1 cellular context compared by ENCODE assay signal in the genomic region with DNA sequence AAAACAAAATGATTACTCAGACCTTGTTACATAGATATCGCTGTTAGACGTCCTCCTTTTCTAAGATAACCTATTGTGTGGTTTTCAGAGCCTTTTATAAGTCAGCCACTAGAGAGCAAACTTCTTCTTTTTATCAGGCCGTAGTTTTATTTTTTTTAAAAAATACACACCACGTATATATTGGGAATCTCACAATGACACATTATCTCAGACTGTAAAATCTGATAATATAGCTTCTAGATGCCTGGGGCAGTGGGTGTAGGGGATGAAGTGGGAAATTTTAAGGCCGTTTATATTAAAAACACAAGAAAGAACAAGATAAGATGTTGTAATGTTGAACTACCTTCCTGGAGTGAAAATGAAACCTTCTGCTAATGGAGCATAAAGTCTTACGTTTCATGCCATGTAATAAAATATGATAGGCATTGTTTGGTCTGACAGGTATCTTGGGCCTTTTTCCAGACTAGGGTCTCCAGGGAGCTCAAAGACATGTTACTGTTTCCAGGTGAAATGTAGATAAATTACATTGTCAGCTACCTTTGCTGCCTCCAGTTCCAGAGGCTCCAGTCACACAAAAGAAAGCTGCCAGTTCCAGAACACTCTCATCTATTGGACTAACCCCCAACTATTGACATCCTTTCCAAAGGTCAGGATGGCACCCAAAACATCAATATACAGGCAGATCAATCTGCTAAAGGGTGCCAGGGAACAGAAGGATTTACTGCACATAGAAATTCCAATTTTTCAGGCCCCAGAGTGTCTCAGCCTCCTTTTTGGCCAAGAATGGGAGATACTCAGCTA.
TF ChIP-seq lines count a peak whose summit lies in the region.

No MANE protein-coding gene starts in this region.

TF ChIP-seq in GM12878, 131 proteins besides CTCF, POLR2A, EP300 and RAD21 (continued from another document and continues in another):
- TF ChIP-seq, protein P1, sequence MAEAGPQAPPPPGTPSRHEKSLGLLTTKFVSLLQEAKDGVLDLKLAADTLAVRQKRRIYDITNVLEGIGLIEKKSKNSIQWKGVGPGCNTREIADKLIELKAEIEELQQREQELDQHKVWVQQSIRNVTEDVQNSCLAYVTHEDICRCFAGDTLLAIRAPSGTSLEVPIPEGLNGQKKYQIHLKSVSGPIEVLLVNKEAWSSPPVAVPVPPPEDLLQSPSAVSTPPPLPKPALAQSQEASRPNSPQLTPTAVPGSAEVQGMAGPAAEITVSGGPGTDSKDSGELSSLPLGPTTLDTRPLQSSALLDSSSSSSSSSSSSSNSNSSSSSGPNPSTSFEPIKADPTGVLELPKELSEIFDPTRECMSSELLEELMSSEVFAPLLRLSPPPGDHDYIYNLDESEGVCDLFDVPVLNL (IDR thresholded peaks at IDR 0.05; ENCODE audit: low read depth, low read length), result no peak
- TF ChIP-seq CHD1 (IDR thresholded peaks at IDR 0.05; ENCODE audit: low read depth, low read length) (no peak), CHD4 (IDR thresholded peaks at IDR 0.05) (no peak), NFIC (IDR thresholded peaks at IDR 0.05; ENCODE audit: low read depth, low read length) (peak; percentile 73), YBX1 (IDR thresholded peaks at IDR 0.05) (no peak), BACH1 (IDR thresholded peaks at IDR 0.05; ENCODE audit: borderline replicate concordance) (no peak), CREM (IDR thresholded peaks at IDR 0.05; ENCODE audit: low read depth) (0 out of 2 replicates have a peak, but pooled peaks have one; percentile 28), SREBF2 (IDR thresholded peaks at IDR 0.05; ENCODE audit: low read length) (no peak), YY1 (IDR thresholded peaks at IDR 0.05; ENCODE audit: low read depth, low read length) (no peak), MEF2A (IDR thresholded peaks at IDR 0.05; ENCODE audit: insufficient read depth, low read depth, low read length) (peak; percentile 73), CREB1 (IDR thresholded peaks at IDR 0.05; ENCODE audit: low read depth) (peak; percentile 28; the same call in 1 of the 2 replicates), IRF4 (IDR thresholded peaks at IDR 0.05; ENCODE audit: low read depth, low read length) (no peak), IKZF1 (conservative IDR thresholded peaks at IDR 0.05) (0 out of 2 replicates have a peak, but pooled peaks have one; percentile 26), NFYA (IDR thresholded peaks at IDR 0.05; ENCODE audit: borderline replicate concordance, low read depth, low read length) (no peak), HCFC1 (IDR thresholded peaks at IDR 0.05; ENCODE audit: low read length) (no peak), RUNX3 (IDR thresholded peaks at IDR 0.05; ENCODE audit: low read length) (peak; percentile 84), ZNF24 (IDR thresholded peaks at IDR 0.05) (peak; percentile 56; the same call in 1 of the 2 replicates), POU2F2 (IDR thresholded peaks at IDR 0.05; ENCODE audit: borderline replicate concordance, low read depth, low read length) (no peak), TAF1 (IDR thresholded peaks at IDR 0.05; ENCODE audit: borderline replicate concordance, low read depth, low read length) (no peak), BMI1 (IDR thresholded peaks at IDR 0.05; ENCODE audit: borderline replicate concordance) (no peak), TCF7 (IDR thresholded peaks at IDR 0.05; ENCODE audit: borderline replicate concordance) (no peak), TCF3 (IDR thresholded peaks at IDR 0.05; ENCODE audit: borderline replicate concordance, insufficient read depth, low read depth, low read length) (no peak), PML (IDR thresholded peaks at IDR 0.05; ENCODE audit: low read length) (0 out of 2 replicates have a peak, but pooled peaks have one; percentile 37), TBL1XR1 (IDR thresholded peaks at IDR 0.05; ENCODE audit: low read depth, low read length) (no peak), ZZZ3 (IDR thresholded peaks at IDR 0.05; ENCODE audit: control insufficient read depth, insufficient read length, low read depth) (no peak), ZNF217 (IDR thresholded peaks at IDR 0.05) (peak; percentile 39; the same call in 1 of the 2 replicates), STAT3 (IDR thresholded peaks at IDR 0.05; ENCODE audit: low read depth, low read length) (no peak), SIX5 (IDR thresholded peaks at IDR 0.05; ENCODE audit: low read depth, low read length, severe bottlenecking) (no peak), CBX3 (IDR thresholded peaks at IDR 0.05; ENCODE audit: borderline replicate concordance, low read depth) (no peak), EGR1 (IDR thresholded peaks at IDR 0.05; ENCODE audit: borderline replicate concordance in 1 of 2, low read depth in 2 of 2, low read length in 2 of 2) (no peak), SMARCA5 (IDR thresholded peaks at IDR 0.05) (no peak)
- TF ChIP-seq, protein P2, sequence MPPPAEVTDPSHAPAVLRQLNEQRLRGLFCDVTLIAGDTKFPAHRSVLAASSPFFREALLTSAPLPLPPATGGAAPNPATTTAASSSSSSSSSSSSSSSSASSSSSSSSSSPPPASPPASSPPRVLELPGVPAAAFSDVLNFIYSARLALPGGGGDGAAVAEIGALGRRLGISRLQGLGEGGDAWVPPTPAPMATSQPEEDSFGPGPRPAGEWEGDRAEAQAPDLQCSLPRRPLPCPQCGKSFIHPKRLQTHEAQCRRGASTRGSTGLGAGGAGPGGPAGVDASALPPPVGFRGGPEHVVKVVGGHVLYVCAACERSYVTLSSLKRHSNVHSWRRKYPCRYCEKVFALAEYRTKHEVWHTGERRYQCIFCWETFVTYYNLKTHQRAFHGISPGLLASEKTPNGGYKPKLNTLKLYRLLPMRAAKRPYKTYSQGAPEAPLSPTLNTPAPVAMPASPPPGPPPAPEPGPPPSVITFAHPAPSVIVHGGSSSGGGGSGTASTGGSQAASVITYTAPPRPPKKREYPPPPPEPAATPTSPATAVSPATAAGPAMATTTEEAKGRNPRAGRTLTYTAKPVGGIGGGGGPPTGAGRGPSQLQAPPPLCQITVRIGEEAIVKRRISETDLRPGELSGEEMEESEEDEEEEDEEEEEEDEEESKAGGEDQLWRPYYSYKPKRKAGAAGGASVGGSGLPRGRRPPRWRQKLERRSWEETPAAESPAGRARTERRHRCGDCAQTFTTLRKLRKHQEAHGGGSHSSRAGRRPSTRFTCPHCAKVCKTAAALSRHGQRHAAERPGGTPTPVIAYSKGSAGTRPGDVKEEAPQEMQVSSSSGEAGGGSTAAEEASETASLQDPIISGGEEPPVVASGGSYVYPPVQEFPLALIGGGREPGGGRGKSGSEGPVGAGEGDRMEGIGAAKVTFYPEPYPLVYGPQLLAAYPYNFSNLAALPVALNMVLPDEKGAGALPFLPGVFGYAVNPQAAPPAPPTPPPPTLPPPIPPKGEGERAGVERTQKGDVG (CRISPR knock-in tag; IDR thresholded peaks at IDR 0.05), result no peak
- TF ChIP-seq, protein P3, sequence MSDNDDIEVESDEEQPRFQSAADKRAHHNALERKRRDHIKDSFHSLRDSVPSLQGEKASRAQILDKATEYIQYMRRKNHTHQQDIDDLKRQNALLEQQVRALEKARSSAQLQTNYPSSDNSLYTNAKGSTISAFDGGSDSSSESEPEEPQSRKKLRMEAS (IDR thresholded peaks at IDR 0.05; ENCODE audit: low read depth, low read length), result no peak
- TF ChIP-seq, protein P4, sequence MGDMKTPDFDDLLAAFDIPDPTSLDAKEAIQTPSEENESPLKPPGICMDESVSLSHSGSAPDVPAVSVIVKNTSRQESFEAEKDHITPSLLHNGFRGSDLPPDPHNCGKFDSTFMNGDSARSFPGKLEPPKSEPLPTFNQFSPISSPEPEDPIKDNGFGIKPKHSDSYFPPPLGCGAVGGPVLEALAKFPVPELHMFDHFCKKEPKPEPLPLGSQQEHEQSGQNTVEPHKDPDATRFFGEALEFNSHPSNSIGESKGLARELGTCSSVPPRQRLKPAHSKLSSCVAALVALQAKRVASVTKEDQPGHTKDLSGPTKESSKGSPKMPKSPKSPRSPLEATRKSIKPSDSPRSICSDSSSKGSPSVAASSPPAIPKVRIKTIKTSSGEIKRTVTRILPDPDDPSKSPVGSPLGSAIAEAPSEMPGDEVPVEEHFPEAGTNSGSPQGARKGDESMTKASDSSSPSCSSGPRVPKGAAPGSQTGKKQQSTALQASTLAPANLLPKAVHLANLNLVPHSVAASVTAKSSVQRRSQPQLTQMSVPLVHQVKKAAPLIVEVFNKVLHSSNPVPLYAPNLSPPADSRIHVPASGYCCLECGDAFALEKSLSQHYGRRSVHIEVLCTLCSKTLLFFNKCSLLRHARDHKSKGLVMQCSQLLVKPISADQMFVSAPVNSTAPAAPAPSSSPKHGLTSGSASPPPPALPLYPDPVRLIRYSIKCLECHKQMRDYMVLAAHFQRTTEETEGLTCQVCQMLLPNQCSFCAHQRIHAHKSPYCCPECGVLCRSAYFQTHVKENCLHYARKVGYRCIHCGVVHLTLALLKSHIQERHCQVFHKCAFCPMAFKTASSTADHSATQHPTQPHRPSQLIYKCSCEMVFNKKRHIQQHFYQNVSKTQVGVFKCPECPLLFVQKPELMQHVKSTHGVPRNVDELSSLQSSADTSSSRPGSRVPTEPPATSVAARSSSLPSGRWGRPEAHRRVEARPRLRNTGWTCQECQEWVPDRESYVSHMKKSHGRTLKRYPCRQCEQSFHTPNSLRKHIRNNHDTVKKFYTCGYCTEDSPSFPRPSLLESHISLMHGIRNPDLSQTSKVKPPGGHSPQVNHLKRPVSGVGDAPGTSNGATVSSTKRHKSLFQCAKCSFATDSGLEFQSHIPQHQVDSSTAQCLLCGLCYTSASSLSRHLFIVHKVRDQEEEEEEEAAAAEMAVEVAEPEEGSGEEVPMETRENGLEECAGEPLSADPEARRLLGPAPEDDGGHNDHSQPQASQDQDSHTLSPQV (IDR thresholded peaks at IDR 0.05), result 0 out of 2 replicates have a peak, but pooled peaks have one; percentile 27
- TF ChIP-seq, protein P5, sequence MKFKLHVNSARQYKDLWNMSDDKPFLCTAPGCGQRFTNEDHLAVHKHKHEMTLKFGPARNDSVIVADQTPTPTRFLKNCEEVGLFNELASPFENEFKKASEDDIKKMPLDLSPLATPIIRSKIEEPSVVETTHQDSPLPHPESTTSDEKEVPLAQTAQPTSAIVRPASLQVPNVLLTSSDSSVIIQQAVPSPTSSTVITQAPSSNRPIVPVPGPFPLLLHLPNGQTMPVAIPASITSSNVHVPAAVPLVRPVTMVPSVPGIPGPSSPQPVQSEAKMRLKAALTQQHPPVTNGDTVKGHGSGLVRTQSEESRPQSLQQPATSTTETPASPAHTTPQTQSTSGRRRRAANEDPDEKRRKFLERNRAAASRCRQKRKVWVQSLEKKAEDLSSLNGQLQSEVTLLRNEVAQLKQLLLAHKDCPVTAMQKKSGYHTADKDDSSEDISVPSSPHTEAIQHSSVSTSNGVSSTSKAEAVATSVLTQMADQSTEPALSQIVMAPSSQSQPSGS (IDR thresholded peaks at IDR 0.05; ENCODE audit: low read length), result peak; percentile 71
- TF ChIP-seq, protein P6, sequence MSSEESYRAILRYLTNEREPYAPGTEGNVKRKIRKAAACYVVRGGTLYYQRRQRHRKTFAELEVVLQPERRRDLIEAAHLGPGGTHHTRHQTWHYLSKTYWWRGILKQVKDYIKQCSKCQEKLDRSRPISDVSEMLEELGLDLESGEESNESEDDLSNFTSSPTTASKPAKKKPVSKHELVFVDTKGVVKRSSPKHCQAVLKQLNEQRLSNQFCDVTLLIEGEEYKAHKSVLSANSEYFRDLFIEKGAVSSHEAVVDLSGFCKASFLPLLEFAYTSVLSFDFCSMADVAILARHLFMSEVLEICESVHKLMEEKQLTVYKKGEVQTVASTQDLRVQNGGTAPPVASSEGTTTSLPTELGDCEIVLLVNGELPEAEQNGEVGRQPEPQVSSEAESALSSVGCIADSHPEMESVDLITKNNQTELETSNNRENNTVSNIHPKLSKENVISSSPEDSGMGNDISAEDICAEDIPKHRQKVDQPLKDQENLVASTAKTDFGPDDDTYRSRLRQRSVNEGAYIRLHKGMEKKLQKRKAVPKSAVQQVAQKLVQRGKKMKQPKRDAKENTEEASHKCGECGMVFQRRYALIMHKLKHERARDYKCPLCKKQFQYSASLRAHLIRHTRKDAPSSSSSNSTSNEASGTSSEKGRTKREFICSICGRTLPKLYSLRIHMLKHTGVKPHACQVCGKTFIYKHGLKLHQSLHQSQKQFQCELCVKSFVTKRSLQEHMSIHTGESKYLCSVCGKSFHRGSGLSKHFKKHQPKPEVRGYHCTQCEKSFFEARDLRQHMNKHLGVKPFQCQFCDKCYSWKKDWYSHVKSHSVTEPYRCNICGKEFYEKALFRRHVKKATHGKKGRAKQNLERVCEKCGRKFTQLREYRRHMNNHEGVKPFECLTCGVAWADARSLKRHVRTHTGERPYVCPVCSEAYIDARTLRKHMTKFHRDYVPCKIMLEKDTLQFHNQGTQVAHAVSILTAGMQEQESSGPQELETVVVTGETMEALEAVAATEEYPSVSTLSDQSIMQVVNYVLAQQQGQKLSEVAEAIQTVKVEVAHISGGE (CRISPR knock-in tag; IDR thresholded peaks at IDR 0.05), result no peak
- TF ChIP-seq, protein P7, sequence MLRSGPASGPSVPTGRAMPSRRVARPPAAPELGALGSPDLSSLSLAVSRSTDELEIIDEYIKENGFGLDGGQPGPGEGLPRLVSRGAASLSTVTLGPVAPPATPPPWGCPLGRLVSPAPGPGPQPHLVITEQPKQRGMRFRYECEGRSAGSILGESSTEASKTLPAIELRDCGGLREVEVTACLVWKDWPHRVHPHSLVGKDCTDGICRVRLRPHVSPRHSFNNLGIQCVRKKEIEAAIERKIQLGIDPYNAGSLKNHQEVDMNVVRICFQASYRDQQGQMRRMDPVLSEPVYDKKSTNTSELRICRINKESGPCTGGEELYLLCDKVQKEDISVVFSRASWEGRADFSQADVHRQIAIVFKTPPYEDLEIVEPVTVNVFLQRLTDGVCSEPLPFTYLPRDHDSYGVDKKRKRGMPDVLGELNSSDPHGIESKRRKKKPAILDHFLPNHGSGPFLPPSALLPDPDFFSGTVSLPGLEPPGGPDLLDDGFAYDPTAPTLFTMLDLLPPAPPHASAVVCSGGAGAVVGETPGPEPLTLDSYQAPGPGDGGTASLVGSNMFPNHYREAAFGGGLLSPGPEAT (IDR thresholded peaks at IDR 0.05; ENCODE audit: low read depth), result peak; percentile 58; the same call in 1 of the 2 replicates
- TF ChIP-seq, protein P8, sequence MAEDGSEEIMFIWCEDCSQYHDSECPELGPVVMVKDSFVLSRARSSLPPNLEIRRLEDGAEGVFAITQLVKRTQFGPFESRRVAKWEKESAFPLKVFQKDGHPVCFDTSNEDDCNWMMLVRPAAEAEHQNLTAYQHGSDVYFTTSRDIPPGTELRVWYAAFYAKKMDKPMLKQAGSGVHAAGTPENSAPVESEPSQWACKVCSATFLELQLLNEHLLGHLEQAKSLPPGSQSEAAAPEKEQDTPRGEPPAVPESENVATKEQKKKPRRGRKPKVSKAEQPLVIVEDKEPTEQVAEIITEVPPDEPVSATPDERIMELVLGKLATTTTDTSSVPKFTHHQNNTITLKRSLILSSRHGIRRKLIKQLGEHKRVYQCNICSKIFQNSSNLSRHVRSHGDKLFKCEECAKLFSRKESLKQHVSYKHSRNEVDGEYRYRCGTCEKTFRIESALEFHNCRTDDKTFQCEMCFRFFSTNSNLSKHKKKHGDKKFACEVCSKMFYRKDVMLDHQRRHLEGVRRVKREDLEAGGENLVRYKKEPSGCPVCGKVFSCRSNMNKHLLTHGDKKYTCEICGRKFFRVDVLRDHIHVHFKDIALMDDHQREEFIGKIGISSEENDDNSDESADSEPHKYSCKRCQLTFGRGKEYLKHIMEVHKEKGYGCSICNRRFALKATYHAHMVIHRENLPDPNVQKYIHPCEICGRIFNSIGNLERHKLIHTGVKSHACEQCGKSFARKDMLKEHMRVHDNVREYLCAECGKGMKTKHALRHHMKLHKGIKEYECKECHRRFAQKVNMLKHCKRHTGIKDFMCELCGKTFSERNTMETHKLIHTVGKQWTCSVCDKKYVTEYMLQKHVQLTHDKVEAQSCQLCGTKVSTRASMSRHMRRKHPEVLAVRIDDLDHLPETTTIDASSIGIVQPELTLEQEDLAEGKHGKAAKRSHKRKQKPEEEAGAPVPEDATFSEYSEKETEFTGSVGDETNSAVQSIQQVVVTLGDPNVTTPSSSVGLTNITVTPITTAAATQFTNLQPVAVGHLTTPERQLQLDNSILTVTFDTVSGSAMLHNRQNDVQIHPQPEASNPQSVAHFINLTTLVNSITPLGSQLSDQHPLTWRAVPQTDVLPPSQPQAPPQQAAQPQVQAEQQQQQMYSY (CRISPR knock-in tag; IDR thresholded peaks at IDR 0.05), result no peak
